ENCODE assay signal across 1 cellular context in the genomic region with DNA sequence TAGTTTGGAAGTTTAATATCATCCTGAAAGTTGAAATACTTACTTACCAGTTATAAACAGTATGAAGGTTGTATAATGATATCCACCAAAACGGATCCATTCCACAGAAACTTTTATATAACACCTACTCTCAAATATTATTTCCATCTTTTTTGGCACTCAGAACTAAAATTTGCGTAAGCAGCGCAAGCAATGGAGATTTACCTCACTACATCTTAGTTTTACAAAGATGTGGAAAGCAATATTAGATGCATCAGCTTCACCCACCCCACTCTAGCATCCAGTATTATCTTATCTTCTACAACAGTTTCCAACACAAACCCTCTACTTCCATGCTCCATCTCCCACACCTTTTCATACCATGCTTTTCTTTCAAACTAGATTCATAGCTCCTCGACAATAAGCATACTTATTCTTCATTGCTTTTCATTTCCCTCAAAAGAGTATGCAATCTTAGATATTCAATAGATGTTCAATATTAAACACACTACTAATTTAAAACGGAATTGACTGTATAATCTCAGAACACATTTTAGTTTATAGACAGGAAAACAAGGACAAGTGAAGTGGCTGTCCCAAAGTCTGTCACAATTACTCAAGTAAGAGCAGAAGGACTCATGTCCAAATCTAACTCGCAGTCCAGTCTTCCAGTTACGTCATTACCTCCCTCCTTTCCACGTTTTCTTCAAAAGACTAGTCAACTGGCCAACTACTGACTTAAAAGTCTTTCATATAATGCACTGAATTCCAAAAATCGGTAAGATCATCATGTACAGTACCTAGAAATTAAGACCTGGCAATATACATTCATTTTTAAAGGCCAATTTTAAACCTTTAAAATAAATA.
TF ChIP-seq lines count a peak whose summit lies in the region.

No MANE protein-coding gene starts in this region.

TF ChIP-seq in HEK293, 187 proteins besides CTCF, POLR2A, EP300 and RAD21 (continued from another document):
- no peak for TF ChIP-seq ZNF157 (tag by site-specific recombination; IDR thresholded peaks at IDR 0.05)
- TF ChIP-seq, protein P1, sequence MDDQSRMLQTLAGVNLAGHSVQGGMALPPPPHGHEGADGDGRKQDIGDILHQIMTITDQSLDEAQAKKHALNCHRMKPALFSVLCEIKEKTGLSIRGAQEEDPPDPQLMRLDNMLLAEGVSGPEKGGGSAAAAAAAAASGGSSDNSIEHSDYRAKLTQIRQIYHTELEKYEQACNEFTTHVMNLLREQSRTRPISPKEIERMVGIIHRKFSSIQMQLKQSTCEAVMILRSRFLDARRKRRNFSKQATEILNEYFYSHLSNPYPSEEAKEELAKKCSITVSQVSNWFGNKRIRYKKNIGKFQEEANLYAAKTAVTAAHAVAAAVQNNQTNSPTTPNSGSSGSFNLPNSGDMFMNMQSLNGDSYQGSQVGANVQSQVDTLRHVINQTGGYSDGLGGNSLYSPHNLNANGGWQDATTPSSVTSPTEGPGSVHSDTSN (CRISPR knock-in tag; IDR thresholded peaks at IDR 0.05) = no peak
- no peak for TF ChIP-seq ZNF10 (tag by site-specific recombination; IDR thresholded peaks at IDR 0.05)
- TF ChIP-seq REPIN1 (tag by site-specific recombination; IDR thresholded peaks at IDR 0.05; ENCODE audit: low read depth) = no peak
- TF ChIP-seq ZNF121 (tag by site-specific recombination; IDR thresholded peaks at IDR 0.05) = no peak
- TF ChIP-seq, protein P2, sequence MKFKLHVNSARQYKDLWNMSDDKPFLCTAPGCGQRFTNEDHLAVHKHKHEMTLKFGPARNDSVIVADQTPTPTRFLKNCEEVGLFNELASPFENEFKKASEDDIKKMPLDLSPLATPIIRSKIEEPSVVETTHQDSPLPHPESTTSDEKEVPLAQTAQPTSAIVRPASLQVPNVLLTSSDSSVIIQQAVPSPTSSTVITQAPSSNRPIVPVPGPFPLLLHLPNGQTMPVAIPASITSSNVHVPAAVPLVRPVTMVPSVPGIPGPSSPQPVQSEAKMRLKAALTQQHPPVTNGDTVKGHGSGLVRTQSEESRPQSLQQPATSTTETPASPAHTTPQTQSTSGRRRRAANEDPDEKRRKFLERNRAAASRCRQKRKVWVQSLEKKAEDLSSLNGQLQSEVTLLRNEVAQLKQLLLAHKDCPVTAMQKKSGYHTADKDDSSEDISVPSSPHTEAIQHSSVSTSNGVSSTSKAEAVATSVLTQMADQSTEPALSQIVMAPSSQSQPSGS (tag by site-specific recombination; IDR thresholded peaks at IDR 0.05; ENCODE audit: low read depth) = peak; percentile 97
- TF ChIP-seq WT1 (tag by site-specific recombination; IDR thresholded peaks at IDR 0.05) = no peak
- TF ChIP-seq, protein P3, sequence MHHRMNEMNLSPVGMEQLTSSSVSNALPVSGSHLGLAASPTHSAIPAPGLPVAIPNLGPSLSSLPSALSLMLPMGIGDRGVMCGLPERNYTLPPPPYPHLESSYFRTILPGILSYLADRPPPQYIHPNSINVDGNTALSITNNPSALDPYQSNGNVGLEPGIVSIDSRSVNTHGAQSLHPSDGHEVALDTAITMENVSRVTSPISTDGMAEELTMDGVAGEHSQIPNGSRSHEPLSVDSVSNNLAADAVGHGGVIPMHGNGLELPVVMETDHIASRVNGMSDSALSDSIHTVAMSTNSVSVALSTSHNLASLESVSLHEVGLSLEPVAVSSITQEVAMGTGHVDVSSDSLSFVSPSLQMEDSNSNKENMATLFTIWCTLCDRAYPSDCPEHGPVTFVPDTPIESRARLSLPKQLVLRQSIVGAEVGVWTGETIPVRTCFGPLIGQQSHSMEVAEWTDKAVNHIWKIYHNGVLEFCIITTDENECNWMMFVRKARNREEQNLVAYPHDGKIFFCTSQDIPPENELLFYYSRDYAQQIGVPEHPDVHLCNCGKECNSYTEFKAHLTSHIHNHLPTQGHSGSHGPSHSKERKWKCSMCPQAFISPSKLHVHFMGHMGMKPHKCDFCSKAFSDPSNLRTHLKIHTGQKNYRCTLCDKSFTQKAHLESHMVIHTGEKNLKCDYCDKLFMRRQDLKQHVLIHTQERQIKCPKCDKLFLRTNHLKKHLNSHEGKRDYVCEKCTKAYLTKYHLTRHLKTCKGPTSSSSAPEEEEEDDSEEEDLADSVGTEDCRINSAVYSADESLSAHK (tag by site-specific recombination; IDR thresholded peaks at IDR 0.05) = no peak
- TF ChIP-seq, protein P4, sequence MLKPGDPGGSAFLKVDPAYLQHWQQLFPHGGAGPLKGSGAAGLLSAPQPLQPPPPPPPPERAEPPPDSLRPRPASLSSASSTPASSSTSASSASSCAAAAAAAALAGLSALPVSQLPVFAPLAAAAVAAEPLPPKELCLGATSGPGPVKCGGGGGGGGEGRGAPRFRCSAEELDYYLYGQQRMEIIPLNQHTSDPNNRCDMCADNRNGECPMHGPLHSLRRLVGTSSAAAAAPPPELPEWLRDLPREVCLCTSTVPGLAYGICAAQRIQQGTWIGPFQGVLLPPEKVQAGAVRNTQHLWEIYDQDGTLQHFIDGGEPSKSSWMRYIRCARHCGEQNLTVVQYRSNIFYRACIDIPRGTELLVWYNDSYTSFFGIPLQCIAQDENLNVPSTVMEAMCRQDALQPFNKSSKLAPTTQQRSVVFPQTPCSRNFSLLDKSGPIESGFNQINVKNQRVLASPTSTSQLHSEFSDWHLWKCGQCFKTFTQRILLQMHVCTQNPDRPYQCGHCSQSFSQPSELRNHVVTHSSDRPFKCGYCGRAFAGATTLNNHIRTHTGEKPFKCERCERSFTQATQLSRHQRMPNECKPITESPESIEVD (tag by site-specific recombination; IDR thresholded peaks at IDR 0.05) = peak; percentile 63
- TF ChIP-seq EGR2 (tag by site-specific recombination; IDR thresholded peaks at IDR 0.05; ENCODE audit: low read depth) = no peak
- TF ChIP-seq GLI2 (tag by site-specific recombination; IDR thresholded peaks at IDR 0.05; ENCODE audit: borderline replicate concordance, low read depth) = no peak
- no peak for TF ChIP-seq SETDB1 (IDR thresholded peaks at IDR 0.05; ENCODE audit: insufficient read length, low read length)
- no peak for TF ChIP-seq ZNF274 (IDR thresholded peaks at IDR 0.05; ENCODE audit: low read length)
- TF ChIP-seq ZNF274 (tag by site-specific recombination; IDR thresholded peaks at IDR 0.05; ENCODE audit: borderline replicate concordance) = no peak
- TF ChIP-seq ZBTB20 (tag by site-specific recombination; IDR thresholded peaks at IDR 0.05) = no peak
- TF ChIP-seq ZNF654 (tag by site-specific recombination; IDR thresholded peaks at IDR 0.05; ENCODE audit: low read depth) = no peak
- no peak for TF ChIP-seq ZNF266 (tag by site-specific recombination; IDR thresholded peaks at IDR 0.05; ENCODE audit: low read depth)
- TF ChIP-seq MYNN (tag by site-specific recombination; IDR thresholded peaks at IDR 0.05; ENCODE audit: borderline replicate concordance) = peak; percentile 90
- TF ChIP-seq ZNF391 (tag by site-specific recombination; IDR thresholded peaks at IDR 0.05; ENCODE audit: borderline replicate concordance, low read depth) = no peak
- TF ChIP-seq, protein P5, sequence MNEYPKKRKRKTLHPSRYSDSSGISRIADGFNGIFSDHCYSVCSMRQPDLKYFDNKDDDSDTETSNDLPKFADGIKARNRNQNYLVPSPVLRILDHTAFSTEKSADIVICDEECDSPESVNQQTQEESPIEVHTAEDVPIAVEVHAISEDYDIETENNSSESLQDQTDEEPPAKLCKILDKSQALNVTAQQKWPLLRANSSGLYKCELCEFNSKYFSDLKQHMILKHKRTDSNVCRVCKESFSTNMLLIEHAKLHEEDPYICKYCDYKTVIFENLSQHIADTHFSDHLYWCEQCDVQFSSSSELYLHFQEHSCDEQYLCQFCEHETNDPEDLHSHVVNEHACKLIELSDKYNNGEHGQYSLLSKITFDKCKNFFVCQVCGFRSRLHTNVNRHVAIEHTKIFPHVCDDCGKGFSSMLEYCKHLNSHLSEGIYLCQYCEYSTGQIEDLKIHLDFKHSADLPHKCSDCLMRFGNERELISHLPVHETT (tag by site-specific recombination; IDR thresholded peaks at IDR 0.05) = no peak
- peak; percentile 88 for TF ChIP-seq ZNF629 (tag by site-specific recombination; IDR thresholded peaks at IDR 0.05)
- no peak for TF ChIP-seq IKZF3 (tag by site-specific recombination; IDR thresholded peaks at IDR 0.05)
- TF ChIP-seq, protein P6, sequence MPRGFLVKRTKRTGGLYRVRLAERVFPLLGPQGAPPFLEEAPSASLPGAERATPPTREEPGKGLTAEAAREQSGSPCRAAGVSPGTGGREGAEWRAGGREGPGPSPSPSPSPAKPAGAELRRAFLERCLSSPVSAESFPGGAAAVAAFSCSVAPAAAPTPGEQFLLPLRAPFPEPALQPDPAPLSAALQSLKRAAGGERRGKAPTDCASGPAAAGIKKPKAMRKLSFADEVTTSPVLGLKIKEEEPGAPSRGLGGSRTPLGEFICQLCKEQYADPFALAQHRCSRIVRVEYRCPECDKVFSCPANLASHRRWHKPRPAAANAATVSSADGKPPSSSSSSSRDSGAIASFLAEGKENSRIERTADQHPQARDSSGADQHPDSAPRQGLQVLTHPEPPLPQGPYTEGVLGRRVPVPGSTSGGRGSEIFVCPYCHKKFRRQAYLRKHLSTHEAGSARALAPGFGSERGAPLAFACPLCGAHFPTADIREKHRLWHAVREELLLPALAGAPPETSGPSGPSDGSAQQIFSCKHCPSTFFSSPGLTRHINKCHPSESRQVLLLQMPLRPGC (tag by site-specific recombination; IDR thresholded peaks at IDR 0.05) = no peak
- TF ChIP-seq, protein P7, sequence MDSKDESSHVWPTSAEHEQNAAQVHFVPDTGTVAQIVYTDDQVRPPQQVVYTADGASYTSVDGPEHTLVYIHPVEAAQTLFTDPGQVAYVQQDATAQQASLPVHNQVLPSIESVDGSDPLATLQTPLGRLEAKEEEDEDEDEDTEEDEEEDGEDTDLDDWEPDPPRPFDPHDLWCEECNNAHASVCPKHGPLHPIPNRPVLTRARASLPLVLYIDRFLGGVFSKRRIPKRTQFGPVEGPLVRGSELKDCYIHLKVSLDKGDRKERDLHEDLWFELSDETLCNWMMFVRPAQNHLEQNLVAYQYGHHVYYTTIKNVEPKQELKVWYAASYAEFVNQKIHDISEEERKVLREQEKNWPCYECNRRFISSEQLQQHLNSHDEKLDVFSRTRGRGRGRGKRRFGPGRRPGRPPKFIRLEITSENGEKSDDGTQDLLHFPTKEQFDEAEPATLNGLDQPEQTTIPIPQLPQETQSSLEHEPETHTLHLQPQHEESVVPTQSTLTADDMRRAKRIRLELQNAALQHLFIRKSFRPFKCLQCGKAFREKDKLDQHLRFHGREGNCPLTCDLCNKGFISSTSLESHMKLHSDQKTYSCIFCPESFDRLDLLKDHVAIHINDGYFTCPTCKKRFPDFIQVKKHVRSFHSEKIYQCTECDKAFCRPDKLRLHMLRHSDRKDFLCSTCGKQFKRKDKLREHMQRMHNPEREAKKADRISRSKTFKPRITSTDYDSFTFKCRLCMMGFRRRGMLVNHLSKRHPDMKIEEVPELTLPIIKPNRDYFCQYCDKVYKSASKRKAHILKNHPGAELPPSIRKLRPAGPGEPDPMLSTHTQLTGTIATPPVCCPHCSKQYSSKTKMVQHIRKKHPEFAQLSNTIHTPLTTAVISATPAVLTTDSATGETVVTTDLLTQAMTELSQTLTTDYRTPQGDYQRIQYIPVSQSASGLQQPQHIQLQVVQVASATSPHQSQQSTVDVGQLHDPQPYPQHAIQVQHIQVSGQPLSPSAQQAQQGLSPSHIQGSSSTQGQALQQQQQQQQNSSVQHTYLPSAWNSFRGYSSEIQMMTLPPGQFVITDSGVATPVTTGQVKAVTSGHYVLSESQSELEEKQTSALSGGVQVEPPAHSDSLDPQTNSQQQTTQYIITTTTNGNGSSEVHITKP (tag by site-specific recombination; IDR thresholded peaks at IDR 0.05) = 0 out of 2 replicates have a peak, but pooled peaks have one; percentile 17
- TF ChIP-seq ZIC2 (tag by site-specific recombination; IDR thresholded peaks at IDR 0.05) = no peak
- no peak for TF ChIP-seq MEIS1 (CRISPR knock-in tag; IDR thresholded peaks at IDR 0.05; ENCODE audit: borderline replicate concordance)
- TF ChIP-seq, protein P8, sequence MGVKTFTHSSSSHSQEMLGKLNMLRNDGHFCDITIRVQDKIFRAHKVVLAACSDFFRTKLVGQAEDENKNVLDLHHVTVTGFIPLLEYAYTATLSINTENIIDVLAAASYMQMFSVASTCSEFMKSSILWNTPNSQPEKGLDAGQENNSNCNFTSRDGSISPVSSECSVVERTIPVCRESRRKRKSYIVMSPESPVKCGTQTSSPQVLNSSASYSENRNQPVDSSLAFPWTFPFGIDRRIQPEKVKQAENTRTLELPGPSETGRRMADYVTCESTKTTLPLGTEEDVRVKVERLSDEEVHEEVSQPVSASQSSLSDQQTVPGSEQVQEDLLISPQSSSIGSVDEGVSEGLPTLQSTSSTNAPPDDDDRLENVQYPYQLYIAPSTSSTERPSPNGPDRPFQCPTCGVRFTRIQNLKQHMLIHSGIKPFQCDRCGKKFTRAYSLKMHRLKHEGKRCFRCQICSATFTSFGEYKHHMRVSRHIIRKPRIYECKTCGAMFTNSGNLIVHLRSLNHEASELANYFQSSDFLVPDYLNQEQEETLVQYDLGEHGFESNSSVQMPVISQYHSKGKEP (tag by site-specific recombination; IDR thresholded peaks at IDR 0.05) = no peak
- TF ChIP-seq ZNF311 (tag by site-specific recombination; IDR thresholded peaks at IDR 0.05; ENCODE audit: borderline replicate concordance) = no peak
- no peak for TF ChIP-seq ZNF138 (tag by site-specific recombination; IDR thresholded peaks at IDR 0.05; ENCODE audit: borderline replicate concordance)
- peak; percentile 33 for TF ChIP-seq ZBTB17 (tag by site-specific recombination; IDR thresholded peaks at IDR 0.05)
- 0 out of 2 replicates have a peak, but pooled peaks have one; percentile 52 for TF ChIP-seq ZNF324 (tag by site-specific recombination; IDR thresholded peaks at IDR 0.05)
- no peak for TF ChIP-seq ZFP41 (tag by site-specific recombination; IDR thresholded peaks at IDR 0.05; ENCODE audit: borderline replicate concordance)
- TF ChIP-seq ZNF341 (tag by site-specific recombination; IDR thresholded peaks at IDR 0.05; ENCODE audit: low read depth) = peak; percentile 64
- TF ChIP-seq ZNF223 (tag by site-specific recombination; IDR thresholded peaks at IDR 0.05) = no peak
- no peak for TF ChIP-seq ZNF561 (tag by site-specific recombination; IDR thresholded peaks at IDR 0.05; ENCODE audit: borderline replicate concordance)
- TF ChIP-seq, protein P9, sequence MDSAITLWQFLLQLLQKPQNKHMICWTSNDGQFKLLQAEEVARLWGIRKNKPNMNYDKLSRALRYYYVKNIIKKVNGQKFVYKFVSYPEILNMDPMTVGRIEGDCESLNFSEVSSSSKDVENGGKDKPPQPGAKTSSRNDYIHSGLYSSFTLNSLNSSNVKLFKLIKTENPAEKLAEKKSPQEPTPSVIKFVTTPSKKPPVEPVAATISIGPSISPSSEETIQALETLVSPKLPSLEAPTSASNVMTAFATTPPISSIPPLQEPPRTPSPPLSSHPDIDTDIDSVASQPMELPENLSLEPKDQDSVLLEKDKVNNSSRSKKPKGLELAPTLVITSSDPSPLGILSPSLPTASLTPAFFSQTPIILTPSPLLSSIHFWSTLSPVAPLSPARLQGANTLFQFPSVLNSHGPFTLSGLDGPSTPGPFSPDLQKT (IDR thresholded peaks at IDR 0.05; ENCODE audit: borderline replicate concordance, low read depth, low read length) = no peak
- no peak for TF ChIP-seq ZNF16 (tag by site-specific recombination; IDR thresholded peaks at IDR 0.05; ENCODE audit: low read depth)
- TF ChIP-seq GLIS1 (tag by site-specific recombination; IDR thresholded peaks at IDR 0.05) = no peak
- TF ChIP-seq ZNF501 (tag by site-specific recombination; IDR thresholded peaks at IDR 0.05) = no peak
TF ChIP-seq in HEK293: peak in this region for 13.
